Comparison of ENCODE assay signal across 8 cellular contexts in genomic region chr7:149071641-149072437, GRCh38. TPM values are rescaled to one million over a fixed set of nuclear protein-coding genes. Genes with fewer than 3 reads are reported as not detected.
DNase-seq lines count a peak whose midpoint lies in the region; ATAC-seq and TF ChIP-seq lines count a peak whose summit lies in the region.

No MANE protein-coding gene starts in this region.

- H3K4me3 ChIP-seq in choroid plexus epithelial cell (ENCODE audit: low read depth, low read length) (no peak overlapping the region), Karpas-422 (ENCODE audit: low read length) (no peak overlapping the region), OCI-LY7 (ENCODE audit: low read depth, low read length, poor library complexity, severe bottlenecking) (no peak overlapping the region)

- CTCF ChIA-PET in CD4-positive, alpha-beta T cell (lab: Charles Lee), result interaction anchor here (0.5 to 0.9 kb wide), 3 partner anchors 16 to 66 kb away, joined by 3 read pairs; no protein-coding TSS in a partner anchor
- CTCF ChIA-PET in OCI-LY7 (lab: Charles Lee; ENCODE audit: unreplicated experiment), result no interaction called here

- H3K27me3 ChIP-seq in CD4-positive, alpha-beta T cell (ENCODE audit: control insufficient read depth, insufficient read depth, low read length), result no peaks in the 10 kb centered on the region
- H3K27me3 ChIP-seq in Karpas-422 (ENCODE audit: low read length), result no peaks in the 10 kb centered on the region

- DNase-seq in CD4-positive, alpha-beta T cell, result peak; percentile 23 to 58 (median 42)
- DNase-seq in T-helper 9 cell (peak; percentile 28), choroid plexus epithelial cell (ENCODE audit: low read depth) (peak; percentile 18), osteocyte (ENCODE audit: extremely low spot score, unreplicated experiment) (no peak), Karpas-422 (no peak), occipital lobe (lab: John Stamatoyannopoulos, UW) (no peak), OCI-LY7 (ENCODE audit: low spot score) (no peak)

- H3K4me2 ChIP-seq in Karpas-422 (ENCODE audit: low read depth, low read length, poor library complexity, severe bottlenecking) (no peak overlapping the region), OCI-LY7 (ENCODE audit: low read length) (no peak overlapping the region)

- H3K4me1 ChIP-seq in Karpas-422 (ENCODE audit: low read length) (peaks cover 3% of the 10 kb centered on the region; the same call in 1 of the 2 replicates), OCI-LY7 (ENCODE audit: insufficient read depth, low read length, poor library complexity, severe bottlenecking) (no peaks in the 10 kb centered on the region)

- POLR2A ChIA-PET in CD4-positive, alpha-beta T cell (lab: Charles Lee), result interaction anchor here (0.7 to 1.2 kb wide), 3 partner anchors 43 to 88 kb away, joined by 3 read pairs; partner anchors contain the start of gene ZNF398
- POLR2A ChIA-PET in OCI-LY7 (lab: Charles Lee), result interaction anchor here (0.5 kb wide), 1 partner anchor 13 kb away, joined by 5 read pairs; no protein-coding TSS in a partner anchor

- TF ChIP-seq CTCF in CD4-positive, alpha-beta T cell (IDR thresholded peaks at IDR 0.05), result no peak
- TF ChIP-seq CTCF in choroid plexus epithelial cell (conservative IDR thresholded peaks at IDR 0.05; ENCODE audit: low read depth, low read length) (peak; percentile 39), osteocyte (IDR thresholded peaks at IDR 0.05) (peak; percentile 11), OCI-LY7 (conservative IDR thresholded peaks at IDR 0.05; ENCODE audit: low read length) (no peak)

- H3K79me2 ChIP-seq in Karpas-422 (ENCODE audit: low read length) (peaks cover 5% of the 10 kb centered on the region; the same call in 1 of the 2 replicates), OCI-LY7 (ENCODE audit: insufficient read depth, low read depth, low read length) (no peaks in the 10 kb centered on the region)

- peak overlapping the region; percentile 34 for H3K27ac ChIP-seq in CD4-positive, alpha-beta T cell (ENCODE audit: low read depth, low read length)
- no peak overlapping the region for H3K27ac ChIP-seq in Karpas-422 (ENCODE audit: low read length)
- H3K27ac ChIP-seq in OCI-LY7 (ENCODE audit: low read depth, low read length, poor library complexity, severe bottlenecking), result no peak overlapping the region

- intact Hi-C loops in CD4-positive, alpha-beta T cell (cut with DNase I, micrococcal nuclease), result loop anchor here in 1 of 2 experiments (1.0 kb wide), 1 partner anchor 18 kb away; the partner anchor contains the start of gene ZNF786
- intact Hi-C loops in OCI-LY7 (cut with micrococcal nuclease; ENCODE audit: unreplicated experiment), result no loop called here

- peak; percentile 76 for ATAC-seq in CD4-positive, alpha-beta T cell (ENCODE audit: poor library complexity)
- ATAC-seq in GM19351 (IDR thresholded peaks at IDR 0.05; ENCODE audit: unreplicated experiment), result no peak

- H3K36me3 Mint-ChIP-seq in CD4-positive, alpha-beta T cell (ENCODE audit: low read depth), result peaks cover 45% of the 10 kb centered on the region
- H3K36me3 Mint-ChIP-seq in osteocyte (ENCODE audit: unreplicated experiment), result peaks cover 27% of the 10 kb centered on the region

- no peak overlapping the region for H3K4me3 Mint-ChIP-seq in CD4-positive, alpha-beta T cell
- no peak overlapping the region for H3K4me3 Mint-ChIP-seq in osteocyte (ENCODE audit: unreplicated experiment)

- H4K20me1 ChIP-seq in Karpas-422 (ENCODE audit: insufficient read depth, low read depth, low read length) (no peaks in the 10 kb centered on the region), OCI-LY7 (ENCODE audit: insufficient read depth, low read length) (no peaks in the 10 kb centered on the region)

- H3K36me3 ChIP-seq in Karpas-422 (ENCODE audit: insufficient read depth, low read length) (peaks cover 16% of the 10 kb centered on the region; the same call in 1 of the 2 replicates), OCI-LY7 (ENCODE audit: insufficient read depth, low read length) (peaks cover 46% of the 10 kb centered on the region)

- H3K9me2 ChIP-seq in Karpas-422 (replicated peaks; ENCODE audit: insufficient read depth, low read length), result no peaks in the 10 kb centered on the region
- H3K9me2 ChIP-seq in OCI-LY7 (ENCODE audit: insufficient read depth, low read length), result no peaks in the 10 kb centered on the region

- no peak overlapping the region for H2AFZ ChIP-seq in Karpas-422 (ENCODE audit: low read length)
- H2AFZ ChIP-seq in OCI-LY7 (ENCODE audit: low read length), result no peak overlapping the region

- peak overlapping the region; percentile 43 for H3K27ac Mint-ChIP-seq in CD4-positive, alpha-beta T cell
- H3K27ac Mint-ChIP-seq in osteocyte (ENCODE audit: unreplicated experiment), result no peak overlapping the region

- BruUV-seq in OCI-LY7 (replicated peaks; lab: Mats Ljungman, UMichigan), result no TSS peak

- H3K4me1 Mint-ChIP-seq in CD4-positive, alpha-beta T cell (ENCODE audit: low read depth), result peaks cover 15% of the 10 kb centered on the region
- no peaks in the 10 kb centered on the region for H3K4me1 Mint-ChIP-seq in osteocyte (ENCODE audit: unreplicated experiment)

- H3K9ac ChIP-seq in Karpas-422 (ENCODE audit: low read length), result no peak overlapping the region

- no peaks in the 10 kb centered on the region for H3K9me3 ChIP-seq in CD4-positive, alpha-beta T cell (ENCODE audit: control insufficient read depth, low read length)
- H3K9me3 ChIP-seq in Karpas-422 (ENCODE audit: low read length), result no peaks in the 10 kb centered on the region
- H3K9me3 ChIP-seq in OCI-LY7 (ENCODE audit: low read length), result no peaks in the 10 kb centered on the region

- H3K9me3 Mint-ChIP-seq in CD4-positive, alpha-beta T cell, result no peaks in the 10 kb centered on the region
- H3K9me3 Mint-ChIP-seq in osteocyte (ENCODE audit: unreplicated experiment), result no peaks in the 10 kb centered on the region

- H3K27me3 Mint-ChIP-seq in CD4-positive, alpha-beta T cell, result no peaks in the 10 kb centered on the region
- H3K27me3 Mint-ChIP-seq in osteocyte (ENCODE audit: unreplicated experiment), result no peaks in the 10 kb centered on the region

RNA-seq across cellular contexts. Expression of gene ZNF786, which starts 18.7 kb away (rescaled TPM):
- 1 to 10 TPM; 2.7 to 3.5 TPM for total RNA-seq in CD4-positive, alpha-beta T cell
- total RNA-seq in osteocyte (10.2 and 10.7 TPM in 2 replicates), occipital lobe (12.6 TPM), OCI-LY7 (2022) (6.8 and 7.7 TPM in 2 replicates)
- 4.4 and 8.7 TPM in 2 replicates for total RNA-seq in Karpas-422 (2014; rRNA removed; shearing (Covaris generic); ENCODE audit: low replicate concordance)
- total RNA-seq in OCI-LY7 (2014; rRNA removed; shearing (Covaris generic)), result 3.9 and 5.1 TPM in 2 replicates

RNA-seq across cellular contexts. Expression of gene PDIA4, which starts 43.5 kb away (rescaled TPM):
- 10 to 100 TPM; 19.5 to 19.9 TPM for total RNA-seq in CD4-positive, alpha-beta T cell
- total RNA-seq in osteocyte (152 and 162 TPM in 2 replicates), occipital lobe (69.6 TPM), OCI-LY7 (2022) (120 and 141 TPM in 2 replicates)
- 71.3 and 116 TPM in 2 replicates for total RNA-seq in Karpas-422 (2014; rRNA removed; shearing (Covaris generic); ENCODE audit: low replicate concordance)
- 130 TPM in 2 replicates for total RNA-seq in OCI-LY7 (2014; rRNA removed; shearing (Covaris generic))

RNA-seq across cellular contexts. Expression of gene ZNF425, which starts 54.3 kb away (rescaled TPM):
- under 1 TPM; 0.22 to 0.39 TPM for total RNA-seq in CD4-positive, alpha-beta T cell
- 5.9 and 6.2 TPM in 2 replicates for total RNA-seq in osteocyte
- 0.41 and 1.8 TPM in 2 replicates for total RNA-seq in Karpas-422 (2014; rRNA removed; shearing (Covaris generic); ENCODE audit: low replicate concordance)
- total RNA-seq in occipital lobe, result 5.1 TPM
- total RNA-seq in OCI-LY7 (2014; rRNA removed; shearing (Covaris generic)), result 0.28 and 1.4 TPM in 2 replicates
- 1.1 and 1.6 TPM in 2 replicates for total RNA-seq in OCI-LY7 (2022)

Comparison
In these comparisons a context has a peak if more than half of its experiments do, and no peak if none do; other contexts are left out.
1. DNase-seq: peak in CD4-positive, alpha-beta T cell (10 of 10), T-helper 9 cell (single experiment) and choroid plexus epithelial cell (single experiment); none in osteocyte (single experiment), Karpas-422 (single experiment), occipital lobe (single experiment) and OCI-LY7 (single experiment).
2. CTCF ChIP-seq: peak in choroid plexus epithelial cell (single experiment) and osteocyte (single experiment); none in CD4-positive, alpha-beta T cell (single experiment) and OCI-LY7 (single experiment).